Comparison of ENCODE assay signal across 8 cellular contexts in the genomic region with DNA sequence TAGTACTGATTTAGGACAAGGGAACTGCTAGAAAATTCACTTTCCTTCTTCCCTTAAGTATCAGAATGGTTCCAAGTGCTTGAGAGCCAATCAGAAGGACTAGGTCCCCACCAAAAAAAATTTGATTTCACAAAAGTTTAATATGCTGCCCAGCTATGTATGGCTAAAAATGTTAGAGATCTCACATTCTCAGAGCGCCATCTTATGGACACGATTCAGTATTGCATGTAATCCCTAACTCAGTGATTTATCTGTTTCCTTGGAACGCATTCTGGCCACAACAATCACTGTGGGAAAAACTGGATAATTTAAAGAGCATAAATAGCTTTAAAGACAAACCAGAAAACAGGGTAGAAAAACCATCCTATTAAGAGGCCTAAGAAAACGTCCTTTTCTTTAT.
DNase-seq lines count a peak whose midpoint lies in the region; ATAC-seq and TF ChIP-seq lines count a peak whose summit lies in the region.

No MANE protein-coding gene starts in this region.

- ATAC-seq in left lung: peak; percentile 82
- ATAC-seq in GM18511 (IDR thresholded peaks at IDR 0.05; ENCODE audit: unreplicated experiment): no peak
- ATAC-seq in HG02970 (IDR thresholded peaks at IDR 0.05; ENCODE audit: low FRiP score, unreplicated experiment): no peak

- H3K27me3 ChIP-seq in breast epithelium: peaks cover 0 to 31% of the 10 kb centered on the region in 2 donors
- no peaks in the 10 kb centered on the region for H3K27me3 ChIP-seq in left lung

- no peak overlapping the region for H3K27ac ChIP-seq in breast epithelium
- H3K27ac ChIP-seq in left lung: no peak overlapping the region

- peak; percentile 38 to 63 (median 58) for TF ChIP-seq CTCF in breast epithelium (IDR thresholded peaks at IDR 0.05)
- TF ChIP-seq CTCF in left lung (IDR thresholded peaks at IDR 0.05): peak; percentile 55 to 58

- H3K4me3 ChIP-seq in breast epithelium: no peak overlapping the region
- no peak overlapping the region for H3K4me3 ChIP-seq in left lung

- peak; percentile 29 for DNase-seq in NCI-H1436 (lab: John Stamatoyannopoulos, UW)
- DNase-seq in NCI-H1436 treated with DMSO at 0.1 percent for 48 hours (lab: John Stamatoyannopoulos, UW): no peak
- DNase-seq in NCI-H2107 treated with DMSO at 0.1 percent for 48 hours (lab: John Stamatoyannopoulos, UW; ENCODE audit: unreplicated experiment): peak; percentile 22
- no peak for DNase-seq in breast epithelium (ENCODE audit: low spot score in 2 of 2)
- DNase-seq in left lung: no peak
- no peak for DNase-seq in activated CD4-positive, alpha-beta T cell treated with anti-CD3 and anti-CD28 coated beads for 4 hours

- H3K36me3 ChIP-seq in breast epithelium (no peaks in the 10 kb centered on the region), left lung (no peaks in the 10 kb centered on the region)

- no peak for TF ChIP-seq POLR2A in breast epithelium (IDR thresholded peaks at IDR 0.05)

- H3K4me1 ChIP-seq in breast epithelium (no peaks in the 10 kb centered on the region), left lung (no peaks in the 10 kb centered on the region)

- H3K9me3 ChIP-seq in breast epithelium (no peaks in the 10 kb centered on the region), left lung (no peaks in the 10 kb centered on the region)

- intact Hi-C loops in breast epithelium (cut with DNase I; ENCODE audit: low total_unique reads): no loop called here
- intact Hi-C loops in left lung (cut with DNase I): no loop called here

Comparison
In these comparisons a context has a peak if more than half of its experiments do, and no peak if none do; other contexts are left out.
1. DNase-seq: peak in NCI-H1436 (single experiment) and NCI-H2107 treated with DMSO at 0.1 percent for 48 hours (single experiment); none in NCI-H1436 treated with DMSO at 0.1 percent for 48 hours (single experiment), breast epithelium (0 of 2), left lung (0 of 2) and activated CD4-positive, alpha-beta T cell treated with anti-CD3 and anti-CD28 coated beads for 4 hours (0 of 2).